Comparison of ENCODE assay signal across 18 cellular contexts in genomic region chr1:18890704-18891103, GRCh38. TPM values are rescaled to one million over a fixed set of nuclear protein-coding genes. Genes with fewer than 3 reads are reported as not detected.
A peak's percentile ranks its signal among the peaks of the same experiment; 100 is the strongest.
DNase-seq lines count a peak whose midpoint lies in the region; ATAC-seq and TF ChIP-seq lines count a peak whose summit lies in the region.
"Had no signal": no experiment of that assay in that cellular context is flagged by ENCODE, and none has a peak within 500 bp of the region (broad histone marks: within the 10 kb centered on the region; RNA-seq: fewer than 3 reads in every experiment).

No MANE protein-coding gene starts in this region.

- no peak overlapping the region for H3K4me3 ChIP-seq in left ventricle myocardium inferior
- H3K4me3 ChIP-seq in aorta (ENCODE audit: low read length in 2 of 2) = no peak overlapping the region

- H3K9me3 ChIP-seq in left ventricle myocardium inferior (replicated peaks) (no peaks in the 10 kb centered on the region), aorta (ENCODE audit: control insufficient read depth, low read length) (no peaks in the 10 kb centered on the region)

- DNase-seq in left cardiac atrium (no peak), left ventricle myocardium inferior (no peak), fibroblast of gingiva (ENCODE audit: low read depth) (peak; percentile 88), mucosa of gallbladder (ENCODE audit: low spot score) (peak; percentile 40), aorta (peak in 1 of 2 donors; percentile 76), omental fat pad (ENCODE audit: low spot score) (no peak)
- DNase-seq in activated CD4-positive, CD25-positive, alpha-beta regulatory T cell (lab: John Stamatoyannopoulos, UW) = no peak
- DNase-seq: activated CD8-positive, alpha-beta memory T cell treated with anti-CD3 and anti-CD28 coated beads, Interleukin-2, amount 10 ng/mL, durations not matched to agents 7 days and 5 days; COR-L47; GF-D8; islet precursor cell; naive B cell; NCI-H1105 treated with DMSO at 0.1 percent for 48 hours; NCI-H345; stimulated activated naive CD8-positive, alpha-beta T cell treated with anti-CD3 and anti-CD28 coated beads, Interleukin-15, Interleukin-2, amounts not matched to agents 100 U/mL and 50 U/mL, for 24 hours had no signal

- no peak for TF ChIP-seq CTCF in left ventricle myocardium inferior (IDR thresholded peaks at IDR 0.05; ENCODE audit: borderline replicate concordance)
- TF ChIP-seq CTCF in omental fat pad (IDR thresholded peaks at IDR 0.05) = no peak

- ATAC-seq in left cardiac atrium (peak; percentile 26 to 64), aorta (ENCODE audit: low FRiP score) (peak; percentile 72), omental fat pad (ENCODE audit: low FRiP score) (no peak), GM19324 (IDR thresholded peaks at IDR 0.05; ENCODE audit: low FRiP score, unreplicated experiment) (no peak)
- ATAC-seq: activated CD8-positive, alpha-beta memory T cell treated with anti-CD3 and anti-CD28 coated beads, Interleukin-2, amount 10 ng/mL, durations not matched to agents 7 days and 5 days; stimulated activated naive CD8-positive, alpha-beta T cell treated with anti-CD3 and anti-CD28 coated beads, Interleukin-15, Interleukin-2, amounts not matched to agents 100 U/mL and 50 U/mL, for 24 hours had no signal

- intact Hi-C loops in left cardiac atrium (cut with DNase I) = no loop called here
- intact Hi-C loops in left ventricle myocardium inferior (cut with micrococcal nuclease) = no loop called here
- intact Hi-C loops in aorta (cut with DNase I) = no loop called here

- peaks cover 10% of the 10 kb centered on the region for H3K36me3 ChIP-seq in left ventricle myocardium inferior
- no peaks in the 10 kb centered on the region for H3K36me3 ChIP-seq in aorta (ENCODE audit: control insufficient read depth in 1 of 2, insufficient read depth in 2 of 2, low read length in 1 of 2)

- H3K27ac ChIP-seq in left ventricle myocardium inferior (replicated peaks) (no peak overlapping the region), aorta (ENCODE audit: low read depth in 1 of 2, low read length in 2 of 2) (peak overlapping the region in 1 of 2 donors; percentile 41)
- H3K27ac ChIP-seq: VCaP had no signal

- H3K4me1 ChIP-seq in left ventricle myocardium inferior = peaks cover 19% of the 10 kb centered on the region
- peaks cover 0 to 1% of the 10 kb centered on the region in 2 donors for H3K4me1 ChIP-seq in aorta (ENCODE audit: control insufficient read depth in 1 of 2, insufficient read depth in 2 of 2, low read length in 2 of 2)

- H3K27me3 ChIP-seq in left ventricle myocardium inferior (ENCODE audit: low read depth) (no peaks in the 10 kb centered on the region), aorta (ENCODE audit: control insufficient read depth in 1 of 2, insufficient read depth in 2 of 2, low read length in 1 of 2) (no peaks in the 10 kb centered on the region)

- WGBS in aorta, 2 donors = 3 to 7% methylated on average over 3 of the region's 3 CpGs

RNA-seq across cellular contexts. Expression of gene ALDH4A1, which starts 11.7 kb away (rescaled TPM):
- total RNA-seq in left cardiac atrium (10 to 100 TPM; 23.4 to 31.2 TPM), left ventricle myocardium inferior (35.9 TPM), mucosa of gallbladder (26.4 TPM), aorta (10 to 100 TPM in 1 of 2 donors, 1 to 10 TPM in 1; 9.3 to 12.7 TPM), omental fat pad (10 to 100 TPM; 22.2 to 96.8 (median 67.3) TPM)
- 1 to 10 TPM; 4.8 to 9.8 TPM for polyA plus RNA-seq in aorta

RNA-seq across cellular contexts. Expression of gene TAS1R2, which starts 31.2 kb away (rescaled TPM):
- not detected for total RNA-seq in left cardiac atrium
- not detected for total RNA-seq in left ventricle myocardium inferior
- total RNA-seq in mucosa of gallbladder = not detected
- total RNA-seq in aorta = not detected
- polyA plus RNA-seq in aorta = not detected
- not detected for total RNA-seq in omental fat pad
- total RNA-seq: activated CD8-positive, alpha-beta memory T cell treated with anti-CD3 and anti-CD28 coated beads, Interleukin-2, amount 10 ng/mL, durations not matched to agents 7 days and 5 days; H4 had no signal

Comparison
In these comparisons a context has a peak if more than half of its experiments do, and no peak if none do; other contexts are left out.
1. ATAC-seq: peak in left cardiac atrium (2 of 2) and aorta (single experiment); none in omental fat pad (single experiment) and GM19324 (single experiment).
2. DNase-seq: peak in fibroblast of gingiva (single experiment) and mucosa of gallbladder (single experiment); none in left cardiac atrium (single experiment), left ventricle myocardium inferior (single experiment), omental fat pad (single experiment) and activated CD4-positive, CD25-positive, alpha-beta regulatory T cell (0 of 4).